ENCODE assay signal across 9 cellular contexts in genomic region chr7:140242057-140243031, GRCh38.
DNase-seq lines count a peak whose midpoint lies in the region; ATAC-seq and TF ChIP-seq lines count a peak whose summit lies in the region.
"Had no signal": no experiment of that assay in that cellular context is flagged by ENCODE, and none has a peak within 500 bp of the region (broad histone marks: within the 10 kb centered on the region; RNA-seq: fewer than 3 reads in every experiment).

No MANE protein-coding gene starts in this region.

- H3K9me3 ChIP-seq in SK-N-MC (ENCODE audit: low read depth, low read length), result no peaks in the 10 kb centered on the region
- no peaks in the 10 kb centered on the region for H3K9me3 ChIP-seq in ascending aorta
- H3K9me3 ChIP-seq: thoracic aorta had no signal

- no peak for TF ChIP-seq CTCF in mesothelial cell of epicardium (IDR thresholded peaks at IDR 0.05; ENCODE audit: unreplicated experiment)
- no peak for TF ChIP-seq CTCF in ascending aorta (IDR thresholded peaks at IDR 0.05)

- H3K27ac Mint-ChIP-seq in mesothelial cell of epicardium, result peak overlapping the region; percentile 44

- H3K27me3 ChIP-seq in ascending aorta, result no peaks in the 10 kb centered on the region

- H3K4me3 ChIP-seq in SK-N-MC (peak overlapping the region; percentile 50), ascending aorta (no peak overlapping the region)
- H3K4me3 ChIP-seq: thoracic aorta had no signal

- ATAC-seq in HG02610 (IDR thresholded peaks at IDR 0.05; ENCODE audit: unreplicated experiment), result peak; percentile 91

- intact Hi-C loops in ascending aorta (cut with DNase I), result no loop called here

- no peak overlapping the region for H3K9ac ChIP-seq in SK-N-MC (ENCODE audit: insufficient read length)

- H3K36me3 ChIP-seq in SK-N-MC (ENCODE audit: insufficient read depth, low read length), result no peaks in the 10 kb centered on the region
- H3K36me3 ChIP-seq in ascending aorta, result no peaks in the 10 kb centered on the region
- H3K36me3 ChIP-seq: thoracic aorta had no signal

- H3K36me3 Mint-ChIP-seq in mesothelial cell of epicardium, result no peaks in the 10 kb centered on the region

- H3K4me1 Mint-ChIP-seq in mesothelial cell of epicardium, result peaks cover 12% of the 10 kb centered on the region

- peaks cover 3% of the 10 kb centered on the region for H3K9me3 Mint-ChIP-seq in mesothelial cell of epicardium

- peak; percentile 50 for DNase-seq in GDM1 (lab: John Stamatoyannopoulos, UW)
- DNase-seq in SK-N-MC (ENCODE audit: low read depth, low spot score), result no peak
- no peak for DNase-seq in mesothelial cell of epicardium (ENCODE audit: low spot score in 2 of 2, unreplicated experiment in 2 of 2)
- no peak for DNase-seq in HK-2 (ENCODE audit: unreplicated experiment)
- DNase-seq in ascending aorta (ENCODE audit: low spot score in 2 of 2), result no peak
- no peak for DNase-seq in hepatic stellate cell (ENCODE audit: low spot score)
- no peak for DNase-seq in SHP77 treated with DMSO at 0.1 percent for 48 hours (lab: John Stamatoyannopoulos, UW)

- H3K4me3 Mint-ChIP-seq in mesothelial cell of epicardium, result no peak overlapping the region

- no peaks in the 10 kb centered on the region for H3K27me3 Mint-ChIP-seq in mesothelial cell of epicardium (ENCODE audit: low read depth)

- H3K27ac ChIP-seq in SK-N-MC (peak overlapping the region; percentile 80), ascending aorta (no peak overlapping the region)
- H3K27ac ChIP-seq: thoracic aorta had no signal

- no peaks in the 10 kb centered on the region for H3K4me1 ChIP-seq in ascending aorta
